22 cellular contexts compared by ENCODE assay signal in genomic region chr19:13757805-13758772, GRCh38. TPM values are rescaled to one million over a fixed set of nuclear protein-coding genes. Genes with fewer than 3 reads are reported as not detected.
DNase-seq lines count a peak whose midpoint lies in the region; ATAC-seq, FAIRE-seq and TF ChIP-seq lines count a peak whose summit lies in the region.
"Had no signal": no experiment of that assay in that cellular context is flagged by ENCODE, and none has a peak within 500 bp of the region (broad histone marks: within the 10 kb centered on the region; RNA-seq: fewer than 3 reads in every experiment).

No MANE protein-coding gene starts in this region.

- dilution Hi-C loops in IMR-90 (cut with HindIII; ENCODE audit: low sequenced_read_pairs, unreplicated experiment), result no loop called here

- H3K23me2 ChIP-seq in H1 (ENCODE audit: low read depth, low read length), result no peaks in the 10 kb centered on the region

- no peaks in the 10 kb centered on the region for H3K9me3 Mint-ChIP-seq in nephron progenitor cell
- H3K9me3 Mint-ChIP-seq: CD4-positive, alpha-beta memory T cell had no signal

- FAIRE-seq in A549 (lab: Jason Lieb, UNC) (no peak), H1 (lab: Jason Lieb, UNC) (no peak)
- FAIRE-seq: A204.1, G401.6, HTR-8/SVneo had no signal

- H2BK120ac ChIP-seq in IMR-90 (ENCODE audit: low read depth, low read length) (no peak overlapping the region), H1 (replicated peaks; ENCODE audit: low read depth, low read length) (no peak overlapping the region)

- H3K9ac ChIP-seq in IMR-90 (ENCODE audit: low read depth, low read length) (no peak overlapping the region), H1 (replicated peaks in 1 of 4; ENCODE audit: extremely low read depth in 1 of 4, low read depth in 3 of 4, low read length in 3 of 4) (no peak overlapping the region)
- H3K9ac ChIP-seq: BLaER1 treated with 17β-estradiol and CSF1 and Interleukin-3, amounts not matched to agents 10 nM and 100 nM; KMS-11 had no signal

- TF ChIP-seq POLR2A in A549 (IDR thresholded peaks at IDR 0.05; ENCODE audit: low read length) (no peak), IMR-90 (IDR thresholded peaks at IDR 0.05; ENCODE audit: low read depth, low read length) (no peak), H1 (IDR thresholded peaks at IDR 0.05; ENCODE audit: control extremely low read depth in 1 of 2, low read depth in 2 of 2, low read length in 2 of 2) (no peak)

- H3K4ac ChIP-seq in IMR-90 (ENCODE audit: low read depth, low read length) (no peak overlapping the region), H1 (replicated peaks; ENCODE audit: insufficient read length, low read depth, low read length) (no peak overlapping the region)

- H3K4me2 ChIP-seq in A549 (no peak overlapping the region), IMR-90 (ENCODE audit: low read depth, low read length) (no peak overlapping the region), H1 (ENCODE audit: insufficient read depth in 1 of 2, low read depth in 2 of 2, low read length in 2 of 2) (no peak overlapping the region)
- H3K4me2 ChIP-seq: BLaER1 treated with 17β-estradiol and CSF1 and Interleukin-3, amounts not matched to agents 10 nM and 100 nM; KMS-11 had no signal

- in situ Hi-C loops in IMR-90 (cut with MboI; ENCODE audit: low sequenced_read_pairs), result loop anchor here (25.0 kb wide), 1 partner anchor 329 kb away; the partner anchor contains the start of genes C19orf67 and SAMD1

- H3K79me1 ChIP-seq in IMR-90 (ENCODE audit: low read depth in 1 of 2, low read length in 2 of 2), result peaks cover under 1 to 22% of the 10 kb centered on the region in 2 experiments; a peak in 3 of 4 replicates
- no peaks in the 10 kb centered on the region for H3K79me1 ChIP-seq in H1 (ENCODE audit: low read depth, low read length)

- no peak for TF ChIP-seq EP300 in A549 (IDR thresholded peaks at IDR 0.05)
- TF ChIP-seq EP300 in H1 (IDR thresholded peaks at IDR 0.05; ENCODE audit: borderline replicate concordance in 1 of 2, low read depth in 2 of 2, low read length in 2 of 2), result no peak

- peak overlapping the region; percentile 9 for H2AK9ac ChIP-seq in IMR-90 (replicated peaks; ENCODE audit: low read depth, low read length, poor library complexity)

- WGBS in A549 (ENCODE audit: missing lambda C conversion rate), result 82% methylated on average over 15 of the region's 15 CpGs
- 92% methylated on average over 11 of the region's 15 CpGs; no CpG with 5 or more reads in 1 of the 2 experiments for WGBS in IMR-90 (ENCODE audit: extremely low coverage in 2 of 2, insufficient read length in 1 of 2), 2 experiments
- 88% methylated on average over 15 of the region's 15 CpGs; no CpG with 5 or more reads in 1 of the 2 experiments for WGBS in H1 (ENCODE audit: extremely low coverage in 1 of 2, insufficient coverage in 1 of 2, insufficient read length in 1 of 2, insufficient replicate concordance in 2 of 2, low coverage in 1 of 2, low lambda C conversion rate in 2 of 2, missing lambda C conversion rate in 1 of 2), 2 experiments

- peaks cover 78% of the 10 kb centered on the region for H3K36me3 ChIP-seq in IMR-90 (ENCODE audit: control insufficient read depth, insufficient read depth, low read length)
- peaks cover 4 to 62% (median 19%) of the 10 kb centered on the region in 4 experiments; a peak in 6 of 8 replicates for H3K36me3 ChIP-seq in H1 (ENCODE audit: control insufficient read depth in 2 of 4, insufficient read depth in 4 of 4, low read length in 3 of 4)

- no peak for ATAC-seq in A549
- no peak for ATAC-seq in IMR-90 (ENCODE audit: low read depth)
- ATAC-seq: Panc1 had no signal

- H3K4me1 ChIP-seq in A549 (no peaks in the 10 kb centered on the region), IMR-90 (ENCODE audit: control insufficient read depth, insufficient read depth, low read length) (no peaks in the 10 kb centered on the region), H1 (replicated peaks in 1 of 4; ENCODE audit: control insufficient read depth in 3 of 4, insufficient read depth in 4 of 4, low read length in 3 of 4) (no peaks in the 10 kb centered on the region)

- POLR2A ChIA-PET in A549 (lab: Yijun Ruan, JAX), result no interaction called here
- POLR2A ChIA-PET in IMR-90 (lab: Charles Lee; ENCODE audit: unreplicated experiment), result no interaction called here
- POLR2A ChIA-PET in H1 (lab: Charles Lee; ENCODE audit: partially characterized antibody), result no interaction called here

- no peaks in the 10 kb centered on the region for H3K9me1 ChIP-seq in IMR-90 (ENCODE audit: insufficient read depth, low read length)

- CTCF ChIA-PET in A549 (lab: Yijun Ruan, JAX) (interaction anchor here (1.0 kb wide), 1 partner anchor 10 kb away, joined by 3 read pairs; a partner anchor contains a TSS), IMR-90 (lab: Yijun Ruan, JAX) (no interaction called here), H1 (lab: Charles Lee; ENCODE audit: partially characterized antibody) (interaction anchor here (1.3 kb wide), 1 partner anchor 8 kb away, joined by 3 read pairs; no protein-coding TSS in a partner anchor)

- H2AFZ ChIP-seq in IMR-90 (replicated peaks; ENCODE audit: low read length, poor library complexity) (no peak overlapping the region), H1 (ENCODE audit: low read length) (no peak overlapping the region)

- H4K91ac ChIP-seq in IMR-90 (ENCODE audit: insufficient read depth, low read depth, low read length) (no peak overlapping the region), H1 (replicated peaks; ENCODE audit: insufficient read length, low read length) (no peak overlapping the region)

- no peak for TF ChIP-seq RAD21 in A549 (conservative IDR thresholded peaks at IDR 0.05 in 1 of 2, IDR thresholded peaks at IDR 0.05 in 1 of 2)
- no peak for TF ChIP-seq RAD21 in IMR-90 (IDR thresholded peaks at IDR 0.05; ENCODE audit: low read length)
- no peak for TF ChIP-seq RAD21 in H1 (IDR thresholded peaks at IDR 0.05 in 1 of 2, conservative IDR thresholded peaks at IDR 0.05 in 1 of 2; ENCODE audit: low read depth in 2 of 2, low read length in 2 of 2)

- BruUV-seq in IMR-90 (replicated peaks; lab: Mats Ljungman, UMichigan), result no TSS peak

- no peak overlapping the region for H2BK5ac ChIP-seq in IMR-90 (ENCODE audit: low read depth, low read length, poor library complexity, severe bottlenecking)
- no peak overlapping the region for H2BK5ac ChIP-seq in H1 (ENCODE audit: low read depth, low read length)

- intact Hi-C loops in IMR-90 (cut with micrococcal nuclease), result no loop called here

- H2BK20ac ChIP-seq in IMR-90 (ENCODE audit: low read depth, low read length) (no peak overlapping the region), H1 (ENCODE audit: low read length) (no peak overlapping the region)

- H3K56ac ChIP-seq in IMR-90 (ENCODE audit: extremely low read depth, insufficient read depth, low read length), result no peak overlapping the region
- H3K56ac ChIP-seq in H1 (replicated peaks; ENCODE audit: insufficient read length, low read depth, low read length), result no peak overlapping the region

- TF ChIP-seq CTCF in A549 (IDR thresholded peaks at IDR 0.05) (no peak), IMR-90 (conservative IDR thresholded peaks at IDR 0.05; ENCODE audit: low read depth, low read length) (no peak), H1 (IDR thresholded peaks at IDR 0.05; ENCODE audit: control extremely low read depth in 1 of 3, insufficient read depth in 1 of 3, low read depth in 1 of 3, low read length in 3 of 3) (no peak), nephron progenitor cell (IDR thresholded peaks at IDR 0.05) (no peak)

- no peak overlapping the region for H3K27ac ChIP-seq in A549
- H3K27ac ChIP-seq in IMR-90 (ENCODE audit: insufficient read depth, low read length), result no peak overlapping the region
- no peak overlapping the region for H3K27ac ChIP-seq in H1 (ENCODE audit: low read depth, low read length)
- H3K27ac ChIP-seq: BLaER1 treated with 17β-estradiol and CSF1 and Interleukin-3, amounts not matched to agents 10 nM and 100 nM; KMS-11; SK-N-MC had no signal

- DNase-seq in A549 (ENCODE audit: low read depth in 1 of 2, low spot score in 1 of 2), result no peak
- no peak for DNase-seq in IMR-90
- no peak for DNase-seq in H1 (ENCODE audit: low read depth in 1 of 2, low spot score in 2 of 2)
- no peak for DNase-seq in nephron progenitor cell
- DNase-seq in NCI-H446 (lab: John Stamatoyannopoulos, UW), result no peak
- DNase-seq in RKO (ENCODE audit: low spot score), result no peak
- DNase-seq in HCEC 1CT, result no peak
- DNase-seq: AML-193; CD4-positive, alpha-beta memory T cell; COR-L47; GOT3; MM.1S; NCI-H2029; NCI-H69; SIG-M5 had no signal

- H3K18ac ChIP-seq in IMR-90 (ENCODE audit: low read depth, low read length) (no peak overlapping the region), H1 (ENCODE audit: extremely low read depth, low read length) (no peak overlapping the region)

- H3K4me1 Mint-ChIP-seq in nephron progenitor cell, result no peaks in the 10 kb centered on the region

- no peak overlapping the region for H3K23ac ChIP-seq in IMR-90 (ENCODE audit: low read depth, low read length)
- H3K23ac ChIP-seq in H1 (ENCODE audit: insufficient read length), result no peak overlapping the region

- no peak overlapping the region for H2BK12ac ChIP-seq in H1 (ENCODE audit: low read depth, low read length)

- H3K27me3 Mint-ChIP-seq in nephron progenitor cell (ENCODE audit: low read depth, poor library complexity), result no peaks in the 10 kb centered on the region
- H3K27me3 Mint-ChIP-seq: CD4-positive, alpha-beta memory T cell had no signal

- H3K4me3 ChIP-seq in A549, result no peak overlapping the region
- H3K4me3 ChIP-seq in IMR-90 (ENCODE audit: insufficient read depth, low read depth, low read length), result no peak overlapping the region
- H3K4me3 ChIP-seq in H1 (ENCODE audit: extremely low read depth in 1 of 4, insufficient read depth in 2 of 4, low read depth in 3 of 4, low read length in 4 of 4), result no peak overlapping the region
- H3K4me3 ChIP-seq: BLaER1 treated with 17β-estradiol and CSF1 and Interleukin-3, amounts not matched to agents 10 nM and 100 nM; SK-N-MC had no signal

- peak overlapping the region; percentile 58 for H3K27ac Mint-ChIP-seq in nephron progenitor cell

- H3K79me2 ChIP-seq in H1 (ENCODE audit: control insufficient read depth in 1 of 2, insufficient read depth in 2 of 2, low read length in 2 of 2), result no peaks in the 10 kb centered on the region

- no peak overlapping the region for H3K14ac ChIP-seq in IMR-90 (replicated peaks; ENCODE audit: low read depth, low read length)
- H3K14ac ChIP-seq in H1 (ENCODE audit: insufficient read length), result no peak overlapping the region

- H2AK5ac ChIP-seq in IMR-90 (ENCODE audit: low read depth, low read length) (no peak overlapping the region), H1 (ENCODE audit: low read depth, low read length) (no peak overlapping the region)

- no peaks in the 10 kb centered on the region; the same call in 1 of the 2 replicates for H4K20me1 ChIP-seq in IMR-90 (ENCODE audit: insufficient read depth, low read length)
- H4K20me1 ChIP-seq in H1 (replicated peaks in 1 of 2; ENCODE audit: control insufficient read depth in 1 of 2, insufficient read depth in 2 of 2, low read length in 2 of 2), result peaks cover 0 to 6% of the 10 kb centered on the region in 2 experiments

- H2BK15ac ChIP-seq in IMR-90 (ENCODE audit: low read depth, low read length) (no peak overlapping the region), H1 (ENCODE audit: low read length) (no peak overlapping the region)

- no peak overlapping the region for H4K8ac ChIP-seq in IMR-90 (ENCODE audit: low read depth in 2 of 2, low read length in 2 of 2)
- peak overlapping the region; percentile 31; the same call in 1 of the 2 replicates for H4K8ac ChIP-seq in H1 (ENCODE audit: extremely low read depth, insufficient read depth, low read length)

- H3K27me3 ChIP-seq in IMR-90 (ENCODE audit: control insufficient read depth, insufficient read depth, low read length), result no peaks in the 10 kb centered on the region
- H3K27me3 ChIP-seq in H1 (replicated peaks in 1 of 4; ENCODE audit: control insufficient read depth in 3 of 4, extremely low read depth in 1 of 4, insufficient read depth in 3 of 4, low read length in 3 of 4), result no peaks in the 10 kb centered on the region
- H3K27me3 ChIP-seq: BLaER1 treated with 17β-estradiol and CSF1 and Interleukin-3, amounts not matched to agents 10 nM and 100 nM had no signal

- H4K5ac ChIP-seq in IMR-90 (ENCODE audit: low read depth, low read length) (no peak overlapping the region), H1 (ENCODE audit: insufficient read length, low read depth, low read length) (no peak overlapping the region)

- H3K4me3 Mint-ChIP-seq in nephron progenitor cell, result no peak overlapping the region
- H3K4me3 Mint-ChIP-seq: CD4-positive, alpha-beta memory T cell had no signal

- H3K9me3 ChIP-seq in A549, result no peaks in the 10 kb centered on the region
- H3K9me3 ChIP-seq in IMR-90 (ENCODE audit: control insufficient read depth, insufficient read depth, low read length), result no peaks in the 10 kb centered on the region
- no peaks in the 10 kb centered on the region for H3K9me3 ChIP-seq in H1 (ENCODE audit: insufficient read depth in 2 of 2, low read depth in 1 of 2, low read length in 1 of 2)
- H3K9me3 ChIP-seq: BLaER1 treated with 17β-estradiol and CSF1 and Interleukin-3, amounts not matched to agents 10 nM and 100 nM had no signal

- H3K36me3 Mint-ChIP-seq in nephron progenitor cell (ENCODE audit: low read depth), result peaks cover 62% of the 10 kb centered on the region

RNA-seq across cellular contexts. Expression of gene MRI1, which starts 6.2 kb away (rescaled TPM):
- polyA plus RNA-seq in A549 (2011; rRNA removed), result 12.2 and 12.6 TPM in 2 replicates
- 18.6 and 24.9 TPM in 2 replicates for polyA plus RNA-seq in A549 (2012; cell fraction: cytosol; rRNA removed)
- 74.8 and 104 TPM in 2 replicates for polyA plus RNA-seq in A549 (2012; cell fraction: nucleus; rRNA removed)
- polyA plus RNA-seq in A549 (2017; fragmentation: RNase III; extraction: RNeasy Plus Mini Kit Qiagen cat#74134 plus additional on column Dnase treatment), result 14.5 to 16.2 TPM (median 15.9 TPM) in 3 replicates
- polyA minus RNA-seq in A549 (2011; rRNA and poly(A)+ RNA removed), result 12.5 and 13.6 TPM in 2 replicates
- 26.7 and 28.9 TPM in 2 replicates for total RNA-seq in IMR-90 (2012; rRNA removed)
- polyA plus RNA-seq in IMR-90 (2012; rRNA removed), result 37.6 and 45.5 TPM in 2 replicates
- 29.4 and 32.6 TPM in 2 replicates for polyA plus RNA-seq in IMR-90 (2012; cell fraction: cytosol; rRNA removed)
- 200 and 405 TPM in 2 replicates for polyA plus RNA-seq in IMR-90 (2012; cell fraction: nucleus; rRNA removed; ENCODE audit: low replicate concordance)
- 21.7 and 24.5 TPM in 2 replicates for total RNA-seq in H1 (2021; fragmentation: NEBNext Ultra II Directional; extraction: Animal tissue kit (Norgen Biotek cat#: 25700))
- 29.5 and 44.6 TPM in 2 replicates for polyA plus RNA-seq in H1 (2011; rRNA removed)
- polyA plus RNA-seq in H1 (2011; cell fraction: cytosol; rRNA removed), result 35.0 TPM
- polyA plus RNA-seq in H1 (2011; cell fraction: nucleus; rRNA removed), result 91.3 TPM
- 14.6 to 20.0 TPM (median 18.0 TPM) in 4 replicates for polyA plus RNA-seq in H1 (2012, experiment 1 of 2)
- polyA plus RNA-seq in H1 (2012, experiment 2 of 2), result 21.8 TPM
- polyA plus RNA-seq in H1 (2013, experiment 1 of 2), result 21.4 TPM
- 20.1 TPM for polyA plus RNA-seq in H1 (2013, experiment 2 of 2)
- 14.9 and 18.8 TPM in 2 replicates for polyA minus RNA-seq in H1 (2011; rRNA and poly(A)+ RNA removed)
- 22.0 TPM for polyA minus RNA-seq in H1 (2011; cell fraction: cytosol; rRNA and poly(A)+ RNA removed)
- polyA minus RNA-seq in H1 (2011; cell fraction: nucleus; rRNA and poly(A)+ RNA removed), result 18.2 TPM

RNA-seq across cellular contexts. Expression of gene C19orf53, which starts 16.2 kb away (rescaled TPM):
- 105 and 131 TPM in 2 replicates for polyA plus RNA-seq in A549 (2011; rRNA removed)
- 250 and 295 TPM in 2 replicates for polyA plus RNA-seq in A549 (2012; cell fraction: cytosol; rRNA removed)
- polyA plus RNA-seq in A549 (2012; cell fraction: nucleus; rRNA removed), result 108 and 158 TPM in 2 replicates
- 143 to 146 TPM (median 144 TPM) in 3 replicates for polyA plus RNA-seq in A549 (2017; fragmentation: RNase III; extraction: RNeasy Plus Mini Kit Qiagen cat#74134 plus additional on column Dnase treatment)
- polyA minus RNA-seq in A549 (2011; rRNA and poly(A)+ RNA removed), result 111 and 148 TPM in 2 replicates
- 61.3 and 68.3 TPM in 2 replicates for total RNA-seq in IMR-90 (2012; rRNA removed)
- polyA plus RNA-seq in IMR-90 (2012; rRNA removed), result 290 and 349 TPM in 2 replicates
- polyA plus RNA-seq in IMR-90 (2012; cell fraction: cytosol; rRNA removed), result 572 and 791 TPM in 2 replicates
- polyA plus RNA-seq in IMR-90 (2012; cell fraction: nucleus; rRNA removed; ENCODE audit: low replicate concordance), result 129 and 215 TPM in 2 replicates
- 104 and 116 TPM in 2 replicates for total RNA-seq in H1 (2021; fragmentation: NEBNext Ultra II Directional; extraction: Animal tissue kit (Norgen Biotek cat#: 25700))
- 169 and 193 TPM in 2 replicates for polyA plus RNA-seq in H1 (2011; rRNA removed)
- 245 TPM for polyA plus RNA-seq in H1 (2011; cell fraction: cytosol; rRNA removed)
- polyA plus RNA-seq in H1 (2011; cell fraction: nucleus; rRNA removed), result 182 TPM
- 163 to 238 TPM (median 229 TPM) in 4 replicates for polyA plus RNA-seq in H1 (2012, experiment 1 of 2)
- 247 TPM for polyA plus RNA-seq in H1 (2012, experiment 2 of 2)
- polyA plus RNA-seq in H1 (2013, experiment 1 of 2), result 287 TPM
- polyA plus RNA-seq in H1 (2013, experiment 2 of 2), result 294 TPM
- 41.1 and 45.8 TPM in 2 replicates for polyA minus RNA-seq in H1 (2011; rRNA and poly(A)+ RNA removed)
- 65.8 TPM for polyA minus RNA-seq in H1 (2011; cell fraction: cytosol; rRNA and poly(A)+ RNA removed)
- polyA minus RNA-seq in H1 (2011; cell fraction: nucleus; rRNA and poly(A)+ RNA removed), result 48.6 TPM

RNA-seq across cellular contexts. Expression of gene ZSWIM4, which starts 37.2 kb away (rescaled TPM):
- polyA plus RNA-seq in A549 (2011; rRNA removed) (1.6 and 1.7 TPM in 2 replicates), A549 (2017; fragmentation: RNase III; extraction: RNeasy Plus Mini Kit Qiagen cat#74134 plus additional on column Dnase treatment) (3.4 to 3.9 TPM (median 3.7 TPM) in 3 replicates), IMR-90 (2012; rRNA removed) (6.2 and 7.6 TPM in 2 replicates), H1 (2011; rRNA removed) (12.2 and 23.2 TPM in 2 replicates)
- polyA plus RNA-seq in A549 (2012; cell fraction: cytosol; rRNA removed), result 3.0 and 4.5 TPM in 2 replicates
- polyA plus RNA-seq in A549 (2012; cell fraction: nucleus; rRNA removed), result 6.2 and 8.3 TPM in 2 replicates
- polyA minus RNA-seq in A549 (2011; rRNA and poly(A)+ RNA removed), result 2.6 and 3.2 TPM in 2 replicates
- total RNA-seq in IMR-90 (2012; rRNA removed), result 1.9 and 2.2 TPM in 2 replicates
- polyA plus RNA-seq in IMR-90 (2012; cell fraction: cytosol; rRNA removed), result 4.7 and 10.4 TPM in 2 replicates
- 13.1 and 27.5 TPM in 2 replicates for polyA plus RNA-seq in IMR-90 (2012; cell fraction: nucleus; rRNA removed; ENCODE audit: low replicate concordance)
- total RNA-seq in H1 (2021; fragmentation: NEBNext Ultra II Directional; extraction: Animal tissue kit (Norgen Biotek cat#: 25700)), result 31.1 and 32.7 TPM in 2 replicates
- 10.9 TPM for polyA plus RNA-seq in H1 (2011; cell fraction: cytosol; rRNA removed)
- 21.2 TPM for polyA plus RNA-seq in H1 (2011; cell fraction: nucleus; rRNA removed)
- 13.1 to 23.1 TPM (median 21.0 TPM) in 4 replicates for polyA plus RNA-seq in H1 (2012, experiment 1 of 2)
- polyA plus RNA-seq in H1 (2012, experiment 2 of 2), result 20.0 TPM
- 17.0 TPM for polyA plus RNA-seq in H1 (2013, experiment 1 of 2)
- 17.3 TPM for polyA plus RNA-seq in H1 (2013, experiment 2 of 2)
- polyA minus RNA-seq in H1 (2011; rRNA and poly(A)+ RNA removed), result 8.9 and 10.8 TPM in 2 replicates
- polyA minus RNA-seq in H1 (2011; cell fraction: cytosol; rRNA and poly(A)+ RNA removed), result 23.9 TPM
- 13.5 TPM for polyA minus RNA-seq in H1 (2011; cell fraction: nucleus; rRNA and poly(A)+ RNA removed)

Comparison
In these comparisons a context has a peak if more than half of its experiments do, and no peak if none do; other contexts are left out.
1. Of the 18 proteins assayed by ChIP-seq in both H1 and A549: peak only in H1: none; only in A549: MAFK; in both: none; in neither: 17.